ENCODE assay signal across 16 cellular contexts in genomic region chr18:49794740-49795139, GRCh38. TPM values are rescaled to one million over a fixed set of nuclear protein-coding genes. Genes with fewer than 3 reads are reported as not detected.
DNase-seq lines count a peak whose midpoint lies in the region; ATAC-seq, FAIRE-seq and TF ChIP-seq lines count a peak whose summit lies in the region.
"Had no signal": no experiment of that assay in that cellular context is flagged by ENCODE, and none has a peak within 500 bp of the region (broad histone marks: within the 10 kb centered on the region; RNA-seq: fewer than 3 reads in every experiment).

No MANE protein-coding gene starts in this region.

- TF ChIP-seq RAD21 in liver (IDR thresholded peaks at IDR 0.05): peak in 1 of 2 donors; percentile 18
- TF ChIP-seq RAD21 in HepG2 (CRISPR knock-in tag; IDR thresholded peaks at IDR 0.05): no peak

- H3K4me1 Mint-ChIP-seq in activated CD4-positive, alpha-beta T cell treated with anti-CD3 and anti-CD28 coated beads, Interleukin-2, amount 10 ng/mL, durations not matched to agents 7 days and 5 days: peaks cover 19% of the 10 kb centered on the region
- H3K4me1 Mint-ChIP-seq: B cell had no signal

- H3K4me3 ChIP-seq in liver (ENCODE audit: low read depth in 1 of 3, low read length in 3 of 3): no peak overlapping the region
- H3K4me3 ChIP-seq in HepG2 (replicated peaks in 1 of 3; ENCODE audit: insufficient read depth in 1 of 3, low read depth in 2 of 3, low read length in 3 of 3): no peak overlapping the region
- no peak overlapping the region for H3K4me3 ChIP-seq in pancreas
- H3K4me3 ChIP-seq: BLaER1 treated with 17β-estradiol and CSF1 and Interleukin-3, amounts not matched to agents 10 nM and 100 nM had no signal

- no peaks in the 10 kb centered on the region for H4K20me1 ChIP-seq in HepG2 (ENCODE audit: insufficient read depth, low read length)
- H4K20me1 ChIP-seq: BLaER1 treated with 17β-estradiol and CSF1 and Interleukin-3, amounts not matched to agents 10 nM and 100 nM had no signal

- peaks cover 73% of the 10 kb centered on the region for H3K36me3 Mint-ChIP-seq in activated CD4-positive, alpha-beta T cell treated with anti-CD3 and anti-CD28 coated beads, Interleukin-2, amount 10 ng/mL, durations not matched to agents 7 days and 5 days (ENCODE audit: low read depth)

- H3K27ac ChIP-seq in liver (ENCODE audit: low read depth in 1 of 2, low read length in 2 of 2): peak overlapping the region in 1 of 2 donors; percentile 38
- no peak overlapping the region for H3K27ac ChIP-seq in HepG2 (ENCODE audit: extremely low read length, insufficient read depth, low read length)
- no peak overlapping the region for H3K27ac ChIP-seq in pancreas
- H3K27ac ChIP-seq: BLaER1 treated with 17β-estradiol and CSF1 and Interleukin-3, amounts not matched to agents 10 nM and 100 nM had no signal

- H3K9me3 ChIP-seq in liver (ENCODE audit: control insufficient read depth in 4 of 4, low read length in 3 of 4) (no peaks in the 10 kb centered on the region), HepG2 (ENCODE audit: low read length) (no peaks in the 10 kb centered on the region), pancreas (no peaks in the 10 kb centered on the region)

- no peak for DNase-seq in HepG2 (ENCODE audit: low spot score)
- no peak for DNase-seq in left lobe of liver (ENCODE audit: low spot score)
- no peak for DNase-seq in pancreas
- DNase-seq in activated CD4-positive, alpha-beta T cell treated with anti-CD3 and anti-CD28 coated beads, Interleukin-2, amount 10 ng/mL, durations not matched to agents 7 days and 5 days: no peak
- DNase-seq: 8988T; Calu3; CD8-positive, alpha-beta T cell; DMS79 treated with DMSO at 0.1 percent for 48 hours; GF-D8; H9 had no signal

- TF ChIP-seq POLR2A in HepG2 (IDR thresholded peaks at IDR 0.05; ENCODE audit: insufficient read depth in 1 of 2, low read depth in 2 of 2, low read length in 2 of 2): no peak

- H2AFZ ChIP-seq in HepG2 (ENCODE audit: low read length): no peak overlapping the region

- no TSS peak for BruUV-seq in HepG2 (replicated peaks; lab: Mats Ljungman, UMichigan)

- in situ Hi-C loops in HepG2 (cut with HindIII; ENCODE audit: extremely low pct_ligation_motif_present, low pct_unique_long_range_greater_than_20kb): no loop called here

- FAIRE-seq in HepG2 (lab: Jason Lieb, UNC) (no peak), pancreas (lab: Jason Lieb, UNC) (no peak)
- FAIRE-seq: H1 had no signal

- no peaks in the 10 kb centered on the region for H3K27me3 Mint-ChIP-seq in activated CD4-positive, alpha-beta T cell treated with anti-CD3 and anti-CD28 coated beads, Interleukin-2, amount 10 ng/mL, durations not matched to agents 7 days and 5 days
- H3K27me3 Mint-ChIP-seq: B cell had no signal

- CTCF ChIA-PET in HepG2 (lab: Yijun Ruan, JAX; ENCODE audit: low intra/inter-chr PET ratio, low total read pairs): no interaction called here
- CTCF ChIA-PET in activated CD4-positive, alpha-beta T cell treated with anti-CD3 and anti-CD28 coated beads, Interleukin-2, amount 10 ng/mL, durations not matched to agents 7 days and 5 days (lab: Charles Lee): interaction anchor here (0.6 kb wide), 1 partner anchor 529 kb away, joined by 3 read pairs; no protein-coding TSS in a partner anchor

- no peak for TF ChIP-seq EP300 in HepG2 (IDR thresholded peaks at IDR 0.05; ENCODE audit: low read depth in 2 of 2, low read length in 2 of 2)
- TF ChIP-seq EP300 in HepG2 (CRISPR knock-in tag; IDR thresholded peaks at IDR 0.05; ENCODE audit: borderline replicate concordance): no peak

- no peak overlapping the region for H3K4me3 Mint-ChIP-seq in activated CD4-positive, alpha-beta T cell treated with anti-CD3 and anti-CD28 coated beads, Interleukin-2, amount 10 ng/mL, durations not matched to agents 7 days and 5 days
- H3K4me3 Mint-ChIP-seq: B cell; CD8-positive, alpha-beta T cell; H9 had no signal

- POLR2A ChIA-PET in HepG2 (lab: Yijun Ruan, JAX): no interaction called here
- POLR2A ChIA-PET in activated CD4-positive, alpha-beta T cell treated with anti-CD3 and anti-CD28 coated beads, Interleukin-2, amount 10 ng/mL, durations not matched to agents 7 days and 5 days (lab: Charles Lee): no interaction called here

- H3K4me2 ChIP-seq in HepG2 (ENCODE audit: low read depth, low read length): no peak overlapping the region
- H3K4me2 ChIP-seq: BLaER1 treated with 17β-estradiol and CSF1 and Interleukin-3, amounts not matched to agents 10 nM and 100 nM had no signal

- intact Hi-C loops in HepG2 (cut with micrococcal nuclease; ENCODE audit: unreplicated experiment): no loop called here
- intact Hi-C loops in pancreas (cut with DNase I): no loop called here

- H3K27ac Mint-ChIP-seq in activated CD4-positive, alpha-beta T cell treated with anti-CD3 and anti-CD28 coated beads, Interleukin-2, amount 10 ng/mL, durations not matched to agents 7 days and 5 days: no peak overlapping the region
- H3K27ac Mint-ChIP-seq: B cell; CD8-positive, alpha-beta T cell; H9 had no signal

- H3K79me2 ChIP-seq in HepG2 (ENCODE audit: insufficient read depth, low read length): no peaks in the 10 kb centered on the region

- TF ChIP-seq CTCF in liver (IDR thresholded peaks at IDR 0.05; ENCODE audit: low read depth, low read length, missing input control) (no peak), HepG2 (CRISPR knock-in tag; IDR thresholded peaks at IDR 0.05) (no peak), pancreas (IDR thresholded peaks at IDR 0.05) (no peak)

- H3K4me1 ChIP-seq in liver (ENCODE audit: control insufficient read depth in 4 of 4, insufficient read depth in 4 of 4, low read length in 3 of 4) (peaks cover 6 to 47% (median 42%) of the 10 kb centered on the region in 4 donors), HepG2 (ENCODE audit: insufficient read depth, low read length) (no peaks in the 10 kb centered on the region), pancreas (peaks cover 8 to 21% (median 11%) of the 10 kb centered on the region in 3 donors)
- H3K4me1 ChIP-seq: BLaER1 treated with 17β-estradiol and CSF1 and Interleukin-3, amounts not matched to agents 10 nM and 100 nM had no signal

- WGBS in liver: 48% methylated on average over 3 of the region's 3 CpGs
- WGBS in HepG2 (ENCODE audit: low lambda C conversion rate): 94% methylated on average over 3 of the region's 3 CpGs
- 28 to 36% methylated on average over 3 of the region's 3 CpGs for WGBS in pancreas, 2 donors

- ATAC-seq in HepG2 (no peak), left lobe of liver (peak; percentile 82), pancreas (peak in 3 of 4 donors; percentile 74 to 90 (median 78)), GM18861 (IDR thresholded peaks at IDR 0.05; ENCODE audit: unreplicated experiment) (no peak), HG03108 (IDR thresholded peaks at IDR 0.05; ENCODE audit: unreplicated experiment) (no peak)
- ATAC-seq: CD8-positive, alpha-beta T cell had no signal

- no peaks in the 10 kb centered on the region for H3K9me3 Mint-ChIP-seq in activated CD4-positive, alpha-beta T cell treated with anti-CD3 and anti-CD28 coated beads, Interleukin-2, amount 10 ng/mL, durations not matched to agents 7 days and 5 days
- H3K9me3 Mint-ChIP-seq: CD8-positive, alpha-beta T cell had no signal

- H3K36me3 ChIP-seq in liver (ENCODE audit: control insufficient read depth in 4 of 4, insufficient read depth in 3 of 4, low read depth in 1 of 4, low read length in 3 of 4) (peaks cover 5 to 44% (median 30%) of the 10 kb centered on the region in 4 donors), HepG2 (replicated peaks in 1 of 2; ENCODE audit: control insufficient read depth in 1 of 2, insufficient read depth in 2 of 2, low read length in 2 of 2) (peaks cover 14 to 72% of the 10 kb centered on the region in 2 experiments), pancreas (peaks cover 0 to 19% (median 4%) of the 10 kb centered on the region in 3 donors)

- H3K9ac ChIP-seq in liver (ENCODE audit: low read depth in 1 of 2, low read length in 2 of 2) (no peak overlapping the region), HepG2 (ENCODE audit: insufficient read depth, low read depth, low read length) (no peak overlapping the region)
- H3K9ac ChIP-seq: BLaER1 treated with 17β-estradiol and CSF1 and Interleukin-3, amounts not matched to agents 10 nM and 100 nM had no signal

- H3K27me3 ChIP-seq in liver (ENCODE audit: control insufficient read depth in 4 of 4, insufficient read depth in 4 of 4, low read length in 3 of 4): no peaks in the 10 kb centered on the region
- no peaks in the 10 kb centered on the region for H3K27me3 ChIP-seq in HepG2 (ENCODE audit: control insufficient read depth in 1 of 2, insufficient read depth in 2 of 2, low read length in 2 of 2)
- H3K27me3 ChIP-seq in pancreas: no peaks in the 10 kb centered on the region
- H3K27me3 ChIP-seq: BLaER1 treated with 17β-estradiol and CSF1 and Interleukin-3, amounts not matched to agents 10 nM and 100 nM had no signal

RNA-seq across cellular contexts. Expression of gene ACAA2, which starts 18.6 kb away (rescaled TPM):
- total RNA-seq in liver (100 to 1,000 TPM in 1 of 2 donors, 10 to 100 TPM in 1; 55.6 to 674 TPM), HepG2 (2016; rRNA removed; fragmentation: Illumina TruSeq; extraction: Trizol) (182 and 269 TPM in 2 replicates), left lobe of liver (572 TPM), pancreas (10 to 100 TPM; 22.3 to 47.9 (median 32.5) TPM)
- polyA plus RNA-seq in liver (1,000 to 10,000 TPM in 1 of 2 donors, 100 to 1,000 TPM in 1; 618 to 1,315 TPM), HepG2 (2011; rRNA removed) (35.5 and 51.6 TPM in 2 replicates), pancreas (10 to 100 TPM; 20.3 to 53.0 TPM)
- total RNA-seq in HepG2 (2016; cell fraction: cytosol; rRNA removed; fragmentation: Illumina TruSeq; extraction: Trizol; ENCODE audit: low read depth): 66.8 and 71.6 TPM in 2 replicates
- 184 and 258 TPM in 2 replicates for total RNA-seq in HepG2 (2016; cell fraction: insoluble cytoplasmic fraction; rRNA removed; fragmentation: Illumina TruSeq; extraction: Trizol)
- 178 and 187 TPM in 2 replicates for total RNA-seq in HepG2 (2016; cell fraction: membrane; rRNA removed; fragmentation: Illumina TruSeq; extraction: Trizol)
- total RNA-seq in HepG2 (2016; cell fraction: nucleus; rRNA removed; fragmentation: Illumina TruSeq; extraction: Trizol): 79.1 and 82.2 TPM in 2 replicates
- 33.7 and 51.5 TPM in 2 replicates for polyA plus RNA-seq in HepG2 (2011; cell fraction: cytosol; rRNA removed)
- 16.7 and 21.8 TPM in 2 replicates for polyA plus RNA-seq in HepG2 (2011; cell fraction: nucleus; rRNA removed)
- 88.9 and 134 TPM in 2 replicates for polyA plus RNA-seq in HepG2 (2012)
- polyA plus RNA-seq in HepG2 (2016; cell fraction: cytosol; fragmentation: Illumina TruSeq; extraction: Trizol; ENCODE audit: low read depth): 103 and 113 TPM in 2 replicates
- 244 and 251 TPM in 2 replicates for polyA plus RNA-seq in HepG2 (2016; cell fraction: insoluble cytoplasmic fraction; fragmentation: Illumina TruSeq; extraction: Trizol; ENCODE audit: low read depth)
- 158 and 166 TPM in 2 replicates for polyA plus RNA-seq in HepG2 (2016; cell fraction: membrane; fragmentation: Illumina TruSeq; extraction: Trizol; ENCODE audit: low read depth)
- polyA plus RNA-seq in HepG2 (2016; cell fraction: nucleus; fragmentation: Illumina TruSeq; extraction: Trizol; ENCODE audit: insufficient read depth, low read depth): 102 and 114 TPM in 2 replicates
- polyA minus RNA-seq in HepG2 (2011; rRNA and poly(A)+ RNA removed; ENCODE audit: low replicate concordance): 17.9 and 23.0 TPM in 2 replicates
- 25.4 and 27.8 TPM in 2 replicates for polyA minus RNA-seq in HepG2 (2011; cell fraction: cytosol; rRNA and poly(A)+ RNA removed)
- polyA minus RNA-seq in HepG2 (2011; cell fraction: nucleus; rRNA and poly(A)+ RNA removed): 27.8 and 29.3 TPM in 2 replicates
- total RNA-seq in activated CD4-positive, alpha-beta T cell treated with anti-CD3 and anti-CD28 coated beads, Interleukin-2, amount 10 ng/mL, durations not matched to agents 7 days and 5 days: 10 to 100 TPM; 88.3 to 91.2 TPM

Comparison
In these comparisons a context has a peak if more than half of its experiments do, and no peak if none do; other contexts are left out.
1. ATAC-seq: peak in left lobe of liver (single experiment) and pancreas (3 of 4); none in HepG2 (single experiment), GM18861 (single experiment) and HG03108 (single experiment).